Comparison of ENCODE assay signal across 1 cellular context in the genomic region with DNA sequence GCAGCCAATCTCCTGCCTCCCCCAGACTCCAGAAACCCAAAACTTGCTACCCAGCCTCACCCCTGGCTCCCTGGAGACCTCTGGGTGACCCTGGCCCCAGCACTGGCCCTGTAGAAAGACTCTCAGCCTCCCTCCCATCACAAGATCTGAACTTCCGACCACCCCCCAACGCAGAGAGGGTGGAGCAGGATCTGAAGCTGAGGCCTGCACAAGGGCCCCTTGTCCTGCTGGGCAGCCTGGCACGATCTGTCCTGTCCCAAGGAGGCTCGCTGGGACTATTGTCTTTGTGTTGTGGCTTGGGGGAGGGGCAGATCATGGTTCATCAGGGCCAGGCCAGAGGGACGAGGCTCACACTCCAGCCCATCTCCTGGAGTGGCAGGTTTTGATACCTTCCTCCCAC.
TF ChIP-seq lines count a peak whose summit lies in the region.

No MANE protein-coding gene starts in this region.

TF ChIP-seq in HepG2, 621 proteins besides CTCF, POLR2A, EP300 and RAD21 (continued from another document):
- no peak for TF ChIP-seq ZXDC (CRISPR knock-in tag; IDR thresholded peaks at IDR 0.05)
- TF ChIP-seq ZNF331 (CRISPR knock-in tag; IDR thresholded peaks at IDR 0.05): no peak
- no peak for TF ChIP-seq ZFP90 (CRISPR knock-in tag; IDR thresholded peaks at IDR 0.05; ENCODE audit: borderline replicate concordance)
